ENCODE assay signal across 8 cellular contexts in the genomic region with DNA sequence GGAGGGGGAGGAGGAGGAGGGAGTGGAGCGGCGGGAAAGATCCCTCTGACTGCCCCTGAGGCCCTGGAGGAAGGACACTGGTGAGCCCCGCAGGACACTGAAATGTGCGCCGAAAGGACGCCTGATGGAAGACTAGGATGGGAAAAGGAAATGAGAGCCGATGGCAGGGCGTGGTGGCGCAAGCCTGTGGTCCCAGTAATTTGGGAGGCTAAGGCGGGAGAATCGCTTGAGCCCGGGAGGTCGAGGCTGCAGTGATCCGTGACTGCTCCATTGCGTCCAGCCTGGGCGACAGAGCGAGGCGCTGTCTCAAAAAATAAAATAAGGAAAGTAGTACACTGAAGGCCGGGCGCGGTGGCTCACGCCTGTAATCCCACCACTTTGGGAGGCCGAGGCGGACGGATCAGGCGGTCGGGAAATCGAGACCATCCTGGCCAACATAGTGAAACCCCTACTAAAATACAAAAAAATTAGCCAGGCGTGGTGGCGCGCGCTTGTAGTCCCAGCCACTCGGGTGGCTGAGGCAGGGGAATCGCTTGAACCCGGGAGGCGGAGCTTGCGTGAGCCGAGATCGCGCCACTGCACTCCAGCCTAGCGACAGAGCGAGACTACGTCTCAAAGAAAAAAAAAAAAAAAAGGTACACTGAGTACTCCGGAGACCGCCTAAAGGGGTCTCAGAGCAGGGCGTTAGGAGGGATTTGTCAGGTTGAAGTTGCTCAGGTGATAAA. TPM values are rescaled to one million over a fixed set of nuclear protein-coding genes. Genes with fewer than 3 reads are reported as not detected.
DNase-seq lines count a peak whose midpoint lies in the region; ATAC-seq, FAIRE-seq and TF ChIP-seq lines count a peak whose summit lies in the region.
"Had no signal": no experiment of that assay in that cellular context is flagged by ENCODE, and none has a peak within 500 bp of the region (broad histone marks: within the 10 kb centered on the region; RNA-seq: fewer than 3 reads in every experiment).

No MANE protein-coding gene starts in this region.

- ATAC-seq in GM21723 (IDR thresholded peaks at IDR 0.05; ENCODE audit: unreplicated experiment), result peak; percentile 1

- in situ Hi-C loops in SK-MEL-5 (cut with HindIII; ENCODE audit: low pct_unique_long_range_greater_than_20kb, low sequenced_read_pairs), result no loop called here

- dilution Hi-C loops in keratinocyte (cut with MboI; ENCODE audit: extremely low pct_ligation_motif_present, low sequenced_read_pairs), result no loop called here

- H3K9ac ChIP-seq in keratinocyte (ENCODE audit: control insufficient read depth, extremely low read depth, insufficient read depth, low read length), result peak overlapping the region; percentile 87

- H3K36me3 ChIP-seq in keratinocyte (ENCODE audit: control insufficient read depth in 2 of 2, extremely low read depth in 1 of 2, insufficient read depth in 2 of 2, low read length in 2 of 2), result no peaks in the 10 kb centered on the region

- H4K20me1 ChIP-seq in keratinocyte (ENCODE audit: control insufficient read depth, extremely low read depth, insufficient read depth, low read length), result peaks cover 9% of the 10 kb centered on the region

- H3K9me1 ChIP-seq in keratinocyte (ENCODE audit: control insufficient read depth, extremely low read depth, insufficient read depth, low read length), result no peaks in the 10 kb centered on the region

- FAIRE-seq in keratinocyte (lab: Jason Lieb, UNC) (no peak), HTR-8/SVneo (lab: Jason Lieb, UNC) (no peak)

- peak overlapping the region; percentile 73 to 89 (median 75) for H3K4me3 ChIP-seq in keratinocyte (ENCODE audit: control insufficient read depth in 2 of 3, extremely low read depth in 1 of 3, insufficient read depth in 2 of 3, low read depth in 1 of 3, low read length in 3 of 3)

- WGBS in adipose tissue, 3 donors, result 4 to 7% (median 4%) methylated on average over 46 of the region's 46 CpGs

- H2AFZ ChIP-seq in keratinocyte (ENCODE audit: control insufficient read depth, low read length), result peak overlapping the region; percentile 87

- peaks cover 16% of the 10 kb centered on the region for H3K4me1 ChIP-seq in keratinocyte (ENCODE audit: control insufficient read depth, extremely low read depth, insufficient read depth, low read length)

- peak overlapping the region; percentile 66 for H3K4me2 ChIP-seq in keratinocyte (ENCODE audit: control insufficient read depth, extremely low read depth, insufficient read depth, low read depth, low read length)

- DNase-seq in SK-MEL-5 (ENCODE audit: low read depth, low spot score) (peak; percentile 22), keratinocyte (ENCODE audit: low read depth, low spot score) (no peak), HuH-7.5 (ENCODE audit: low spot score) (no peak), HTR-8/SVneo (ENCODE audit: insufficient read length, low spot score) (no peak)
- DNase-seq in stimulated activated CD4-positive, alpha-beta T cell treated with anti-CD3 and anti-CD28 coated beads, Interleukin-1b, Interleukin-23, amount 100 ng/mL, for 4 hours (ENCODE audit: low read depth in 2 of 2), result peak; percentile 47 to 52

- peak overlapping the region; percentile 91 for H3K27ac ChIP-seq in adipose tissue (ENCODE audit: low read depth, low read length)
- peak overlapping the region; percentile 88 for H3K27ac ChIP-seq in keratinocyte (ENCODE audit: control insufficient read depth, insufficient read depth, low read length)

- H3K79me2 ChIP-seq in keratinocyte (ENCODE audit: control insufficient read depth, insufficient read depth, low read length), result peaks cover 41% of the 10 kb centered on the region

- H3K9me3 ChIP-seq in keratinocyte (ENCODE audit: control insufficient read depth, low read depth, low read length), result no peaks in the 10 kb centered on the region

- no peak for TF ChIP-seq CTCF in keratinocyte (optimal IDR thresholded peaks at IDR 0.05 in 1 of 3, IDR thresholded peaks at IDR 0.05 in 1 of 3, conservative IDR thresholded peaks at IDR 0.05 in 1 of 3; ENCODE audit: extremely low read depth in 1 of 3, insufficient read depth in 2 of 3, low read length in 3 of 3)

- H3K27me3 ChIP-seq in keratinocyte (ENCODE audit: control insufficient read depth, extremely low read depth, insufficient read depth, low read length), result no peaks in the 10 kb centered on the region

RNA-seq across cellular contexts. Expression of a gene that starts 0.6 kb away (rescaled TPM):
- total RNA-seq in SK-MEL-5 (2014; rRNA removed; shearing (Covaris generic)), result 265 and 297 TPM in 2 replicates
- 220 and 276 TPM in 2 replicates for polyA plus RNA-seq in SK-MEL-5 (2015; cell fraction: cytosol; rRNA removed)
- 158 and 177 TPM in 2 replicates for polyA plus RNA-seq in SK-MEL-5 (2015; cell fraction: nucleus; rRNA removed)
- polyA plus RNA-seq in adipose tissue, result 100 to 1,000 TPM in 2 of 3 donors, 10 to 100 TPM in 1; 90.0 to 174 (median 103) TPM
- 164 to 238 TPM (median 230 TPM) in 3 replicates for polyA plus RNA-seq in keratinocyte
- 149 TPM for polyA plus RNA-seq in keratinocyte (2011; ENCODE audit: low read depth)
- 154 and 156 TPM in 2 replicates for polyA plus RNA-seq in keratinocyte (2011; cell fraction: cytosol; rRNA removed)
- 171 and 186 TPM in 2 replicates for polyA plus RNA-seq in keratinocyte (2011; cell fraction: nucleus; rRNA removed)
- polyA plus RNA-seq in keratinocyte (2012; ENCODE audit: low replicate concordance), result 128 and 184 TPM in 2 replicates
- 160 to 224 TPM (median 169 TPM) in 3 replicates for polyA minus RNA-seq in keratinocyte
- 138 TPM for polyA minus RNA-seq in keratinocyte (2011; cell fraction: cytosol; rRNA and poly(A)+ RNA removed)
- polyA minus RNA-seq in keratinocyte (2011; cell fraction: nucleus; rRNA and poly(A)+ RNA removed), result 79.5 and 115 TPM in 2 replicates

RNA-seq across cellular contexts. Expression of a gene that starts 27.4 kb away (rescaled TPM):
- total RNA-seq in SK-MEL-5 (2014; rRNA removed; shearing (Covaris generic)), result 1.7 and 2.9 TPM in 2 replicates
- 0.09 and 0.38 TPM in 2 replicates for polyA plus RNA-seq in SK-MEL-5 (2015; cell fraction: cytosol; rRNA removed)
- polyA plus RNA-seq in SK-MEL-5 (2015; cell fraction: nucleus; rRNA removed), result 0.64 and 6.1 TPM in 2 replicates
- polyA plus RNA-seq in adipose tissue (1 to 10 TPM; 4.2 to 4.8 (median 4.4) TPM), keratinocyte (3.6 to 5.1 TPM (median 4.1 TPM) in 3 replicates)
- 1.0 TPM for polyA plus RNA-seq in keratinocyte (2011; ENCODE audit: low read depth)
- polyA plus RNA-seq in keratinocyte (2011; cell fraction: cytosol; rRNA removed), result 4.0 and 4.6 TPM in 2 replicates
- 4.2 and 6.3 TPM in 2 replicates for polyA plus RNA-seq in keratinocyte (2011; cell fraction: nucleus; rRNA removed)
- 1.7 and 2.3 TPM in 2 replicates for polyA plus RNA-seq in keratinocyte (2012; ENCODE audit: low replicate concordance)
- polyA minus RNA-seq in keratinocyte, result 1.6 to 24.1 TPM (median 1.6 TPM) in 3 replicates
- 5.6 TPM for polyA minus RNA-seq in keratinocyte (2011; cell fraction: cytosol; rRNA and poly(A)+ RNA removed)
- 6.1 and 6.3 TPM in 2 replicates for polyA minus RNA-seq in keratinocyte (2011; cell fraction: nucleus; rRNA and poly(A)+ RNA removed)

RNA-seq across cellular contexts. Expression of a gene that starts 38.1 kb away (rescaled TPM):
- total RNA-seq in SK-MEL-5 (2014; rRNA removed; shearing (Covaris generic)), result not detected in 2 replicates
- not detected in 2 replicates for polyA plus RNA-seq in SK-MEL-5 (2015; cell fraction: cytosol; rRNA removed)
- polyA plus RNA-seq in SK-MEL-5 (2015; cell fraction: nucleus; rRNA removed), result not detected in 2 replicates
- polyA plus RNA-seq in adipose tissue, result under 1 TPM in 2 of 3 donors, not detected in 1; 0.15 to 0.77 TPM
- polyA plus RNA-seq in keratinocyte, result not detected in 3 replicates
- not detected for polyA plus RNA-seq in keratinocyte (2011; ENCODE audit: low read depth)
- not detected in 2 replicates for polyA plus RNA-seq in keratinocyte (2011; cell fraction: cytosol; rRNA removed)
- not detected in 2 replicates for polyA plus RNA-seq in keratinocyte (2011; cell fraction: nucleus; rRNA removed)
- not detected in 2 replicates for polyA plus RNA-seq in keratinocyte (2012; ENCODE audit: low replicate concordance)
- not detected in 3 replicates for polyA minus RNA-seq in keratinocyte
- polyA minus RNA-seq in keratinocyte (2011; cell fraction: cytosol; rRNA and poly(A)+ RNA removed), result not detected
- polyA minus RNA-seq in keratinocyte (2011; cell fraction: nucleus; rRNA and poly(A)+ RNA removed), result not detected in 2 replicates
- total RNA-seq: glomerular endothelial cell had no signal

Comparison
In these comparisons a context has a peak if more than half of its experiments do, and no peak if none do; other contexts are left out.
1. DNase-seq: peak in SK-MEL-5 (single experiment) and stimulated activated CD4-positive, alpha-beta T cell treated with anti-CD3 and anti-CD28 coated beads, Interleukin-1b, Interleukin-23, amount 100 ng/mL, for 4 hours (2 of 2); none in keratinocyte (single experiment), HuH-7.5 (single experiment) and HTR-8/SVneo (single experiment).